In genomic region chr1:176855434-176855745, GRCh38 we compare ENCODE assay signal across 23 cellular contexts.
"Had no signal": no experiment of that assay in that cellular context is flagged by ENCODE, and none has a peak within 500 bp of the region (broad histone marks: within the 10 kb centered on the region; RNA-seq: fewer than 3 reads in every experiment).

No MANE protein-coding gene starts in this region.

- ATAC-seq: foreskin keratinocyte, gastroesophageal sphincter, heart left ventricle, left cardiac atrium, left lung, left ventricle myocardium superior, lower lobe of right lung had no signal

- H3K36me3 ChIP-seq: esophagus muscularis mucosa, gastroesophageal sphincter, heart left ventricle, left lung, lower lobe of right lung had no signal

- H3K27ac ChIP-seq: coronary artery, dorsolateral prefrontal cortex, esophagus muscularis mucosa, foreskin keratinocyte, gastroesophageal sphincter, heart left ventricle, hepatocyte, left lung, lower lobe of right lung had no signal

- DNase-seq: dermis blood vessel endothelial cell; dorsolateral prefrontal cortex; effector CD4-positive, alpha-beta T cell; effector memory CD4-positive, alpha-beta T cell; foreskin keratinocyte; heart left ventricle; hypothalamus; immature natural killer cell; left cardiac atrium; left lung; left ventricle myocardium superior; lower lobe of right lung; mesendoderm; midbrain had no signal

- H3K4me1 Mint-ChIP-seq: immature natural killer cell, memory B cell had no signal

- H3K4me2 ChIP-seq: hepatocyte had no signal

- H3K9me3 Mint-ChIP-seq: memory B cell had no signal

- H3K9me3 ChIP-seq: esophagus muscularis mucosa, gastroesophageal sphincter, heart left ventricle, left lung, lower lobe of right lung had no signal

- H3K36me3 Mint-ChIP-seq: immature natural killer cell, memory B cell had no signal

- H3K27ac Mint-ChIP-seq: immature natural killer cell, memory B cell had no signal

- H3K79me2 ChIP-seq: hepatocyte had no signal

- H2AFZ ChIP-seq: hepatocyte had no signal

- H3K4me1 ChIP-seq: gastroesophageal sphincter, left lung, lower lobe of right lung had no signal

- H3K4me3 ChIP-seq: coronary artery, dorsolateral prefrontal cortex, esophagus muscularis mucosa, gastroesophageal sphincter, heart left ventricle, hepatocyte, left lung, lower lobe of right lung had no signal

- FAIRE-seq: colon, endothelial cell of umbilical vein, frontal cortex, keratinocyte had no signal

- H3K4me3 Mint-ChIP-seq: immature natural killer cell, memory B cell had no signal

- H3K27me3 ChIP-seq: dorsolateral prefrontal cortex, esophagus muscularis mucosa, foreskin keratinocyte, gastroesophageal sphincter, heart left ventricle, left lung had no signal
